Comparison of ENCODE assay signal across 8 cellular contexts in the genomic region with DNA sequence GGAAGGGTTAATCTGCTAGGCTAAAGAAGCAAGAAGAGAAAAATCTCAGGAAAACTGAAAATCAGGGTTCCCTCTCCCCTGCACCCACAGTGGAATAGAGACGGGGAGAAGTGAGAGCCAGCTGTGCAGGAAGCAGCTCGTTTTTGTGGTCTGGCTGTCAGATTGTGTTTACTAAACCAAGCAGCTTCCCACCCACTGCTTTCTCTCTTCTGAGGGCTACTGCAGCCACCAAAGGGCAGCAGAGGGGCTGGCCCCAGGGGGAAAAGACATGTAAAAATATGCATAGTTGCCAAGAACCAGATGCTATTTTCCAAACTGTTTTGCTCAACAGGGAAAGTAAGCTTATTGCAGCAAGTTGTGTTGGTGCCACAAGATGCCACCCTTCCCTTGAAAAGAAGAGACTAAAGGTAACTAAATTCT.
A peak's percentile ranks its signal among the peaks of the same experiment; 100 is the strongest.
DNase-seq lines count a peak whose midpoint lies in the region; ATAC-seq and TF ChIP-seq lines count a peak whose summit lies in the region.

No MANE protein-coding gene starts in this region.

- H3K4me2 ChIP-seq in KMS-11 = peak overlapping the region; percentile 12; the same call in 1 of the 2 replicates

- H3K36me3 ChIP-seq in KMS-11 (ENCODE audit: insufficient read depth) = no peaks in the 10 kb centered on the region

- no peaks in the 10 kb centered on the region for H4K20me1 ChIP-seq in KMS-11 (ENCODE audit: insufficient read depth)

- DNase-seq in G401 (ENCODE audit: low spot score) (peak; percentile 11), fibroblast of pulmonary artery (ENCODE audit: low read depth) (peak; percentile 44), NCI-H446 treated with DMSO at 0.1 percent for 48 hours (lab: John Stamatoyannopoulos, UW) (no peak), RWPE1 (ENCODE audit: low spot score) (no peak), right cardiac atrium (no peak)
- DNase-seq in activated CD4-positive, CD25-positive, alpha-beta regulatory T cell treated with anti-CD3 and anti-CD28 coated beads, Interleukin-2, amount 50 U/mL, for 72 hours = no peak

- WGBS in right cardiac atrium = 17% methylated on average over 2 of the region's 2 CpGs

- H3K4me1 ChIP-seq in KMS-11 (ENCODE audit: low read depth, poor library complexity, severe bottlenecking) = peaks cover 16% of the 10 kb centered on the region
- H3K4me1 ChIP-seq in right cardiac atrium (ENCODE audit: control insufficient read depth, insufficient read depth, low read length) = no peaks in the 10 kb centered on the region

- ATAC-seq in GM21515 (IDR thresholded peaks at IDR 0.05; ENCODE audit: unreplicated experiment) = peak; percentile 97
- no peak for ATAC-seq in right cardiac atrium

- H3K4me3 ChIP-seq in KMS-11 (IDR thresholded peaks at IDR 0.05; ENCODE audit: insufficient read depth, low read depth, low read length) = no peak overlapping the region
- no peak overlapping the region for H3K4me3 ChIP-seq in fibroblast of pulmonary artery (replicated peaks; ENCODE audit: low read depth, low read length)
- H3K4me3 ChIP-seq in right cardiac atrium (ENCODE audit: low read length) = no peak overlapping the region

- intact Hi-C loops in right cardiac atrium (cut with DNase I) = no loop called here

- no peaks in the 10 kb centered on the region for H3K9me3 ChIP-seq in right cardiac atrium (ENCODE audit: control insufficient read depth, low read length)

- no peak overlapping the region for H2AFZ ChIP-seq in KMS-11 (ENCODE audit: low read depth)

- in situ Hi-C loops in G401 (cut with HindIII; ENCODE audit: low sequenced_read_pairs) = no loop called here

- CTCF ChIA-PET in RWPE1 (lab: Yijun Ruan, JAX) = interaction anchor here (0.6 to 1.3 kb wide), 3 partner anchors 14 to 628 kb away, joined by 3 to 4 read pairs (median 3); no protein-coding TSS in a partner anchor

- POLR2A ChIA-PET in RWPE1 (lab: Yijun Ruan, JAX; ENCODE audit: low non-redundant PET) = no interaction called here

- TF ChIP-seq CTCF in KMS-11 (conservative IDR thresholded peaks at IDR 0.05; ENCODE audit: low read depth, low read length) (no peak), fibroblast of pulmonary artery (IDR thresholded peaks at IDR 0.05; ENCODE audit: low read length, missing control alignments) (peak; percentile 2), RWPE1 (conservative IDR thresholded peaks at IDR 0.05; ENCODE audit: low read depth) (no peak)

- no peaks in the 10 kb centered on the region for H3K79me2 ChIP-seq in KMS-11 (ENCODE audit: insufficient read depth, low read depth)

- no peaks in the 10 kb centered on the region for H3K27me3 ChIP-seq in KMS-11 (ENCODE audit: insufficient read depth, low read depth)
- no peaks in the 10 kb centered on the region for H3K27me3 ChIP-seq in right cardiac atrium (ENCODE audit: control insufficient read depth, insufficient read depth)

- H3K27ac ChIP-seq in KMS-11 (no peak overlapping the region), RWPE1 (no peak overlapping the region), right cardiac atrium (ENCODE audit: low read length) (no peak overlapping the region)

- H3K9ac ChIP-seq in KMS-11 = no peak overlapping the region

Comparison
In these comparisons a context has a peak if more than half of its experiments do, and no peak if none do; other contexts are left out.
1. DNase-seq: peak in G401 (single experiment) and fibroblast of pulmonary artery (single experiment); none in NCI-H446 treated with DMSO at 0.1 percent for 48 hours (single experiment), activated CD4-positive, CD25-positive, alpha-beta regulatory T cell treated with anti-CD3 and anti-CD28 coated beads, Interleukin-2, amount 50 U/mL, for 72 hours (single experiment), RWPE1 (single experiment) and right cardiac atrium (0 of 3).